Comparison of ENCODE assay signal across 1 cellular context in genomic region chr1:63317814-63318156, GRCh38.
TF ChIP-seq lines count a peak whose summit lies in the region.

No MANE protein-coding gene starts in this region.

TF ChIP-seq in SK-N-SH treated with all-trans-retinoic acid at 6 μM for 48 hours, 23 proteins besides CTCF, POLR2A, EP300 and RAD21 (continued from another document):
- TF ChIP-seq PATZ1 (CRISPR knock-in tag; IDR thresholded peaks at IDR 0.05; ENCODE audit: borderline replicate concordance): no peak
- no peak for TF ChIP-seq CREB5 (CRISPR knock-in tag; IDR thresholded peaks at IDR 0.05; ENCODE audit: low read depth)
- no peak for TF ChIP-seq RARB (CRISPR knock-in tag; IDR thresholded peaks at IDR 0.05)
- no peak for TF ChIP-seq ESRRG (CRISPR knock-in tag; IDR thresholded peaks at IDR 0.05)
